In the genomic region with DNA sequence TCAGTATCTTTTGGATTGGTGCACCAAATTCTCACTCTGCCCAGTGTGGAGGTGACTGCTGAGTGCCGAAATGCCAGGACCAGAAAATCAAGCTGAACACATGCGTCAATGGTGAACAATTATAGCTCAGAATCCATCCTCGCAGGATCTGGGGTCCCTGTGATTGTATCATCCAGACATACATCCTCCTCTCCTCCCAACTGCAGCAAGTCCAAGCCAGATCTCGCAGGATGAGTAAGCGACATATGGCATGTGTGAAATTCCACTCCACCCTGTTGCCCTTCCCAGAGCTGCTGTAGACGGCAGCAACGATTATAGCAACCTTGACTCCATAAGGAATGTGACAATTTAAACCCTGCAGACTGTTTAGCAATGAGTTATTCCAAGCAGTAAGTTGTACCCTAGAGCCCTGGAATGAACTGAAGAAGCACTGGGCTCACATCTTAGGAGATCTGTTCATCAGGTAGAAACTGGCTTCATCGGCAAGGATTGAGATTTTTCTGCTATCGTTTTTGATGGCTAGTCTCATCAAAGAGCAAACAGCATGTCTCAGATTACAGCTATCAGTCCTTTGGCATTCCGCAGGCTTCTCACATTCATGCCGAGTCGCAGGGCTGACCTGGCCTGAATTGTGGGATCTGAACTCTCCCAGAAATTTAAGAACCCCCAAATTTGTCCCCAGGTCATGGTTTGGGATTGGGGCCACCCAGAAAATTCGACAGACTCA, we compare ENCODE assay signal across 11 cellular contexts. TPM values are rescaled to one million over a fixed set of nuclear protein-coding genes. Genes with fewer than 3 reads are reported as not detected.
DNase-seq lines count a peak whose midpoint lies in the region; ATAC-seq and TF ChIP-seq lines count a peak whose summit lies in the region.
"Had no signal": no experiment of that assay in that cellular context is flagged by ENCODE, and none has a peak within 500 bp of the region (broad histone marks: within the 10 kb centered on the region; RNA-seq: fewer than 3 reads in every experiment).

No MANE protein-coding gene starts in this region.

- CTCF ChIA-PET in Panc1 (lab: Charles Lee), result interaction anchor here (0.6 kb wide), 1 partner anchor 206 kb away, joined by 9 read pairs; no protein-coding TSS in a partner anchor

- H3K36me3 ChIP-seq in Panc1 (ENCODE audit: control insufficient read depth, insufficient read depth, low read length) (no peaks in the 10 kb centered on the region), rectal smooth muscle tissue (ENCODE audit: control insufficient read depth, insufficient read depth, low read length) (no peaks in the 10 kb centered on the region), H7 (replicated peaks; ENCODE audit: control insufficient read depth, insufficient read depth, low read length) (no peaks in the 10 kb centered on the region), aorta (ENCODE audit: control insufficient read depth in 1 of 2, insufficient read depth in 2 of 2, low read length in 1 of 2) (no peaks in the 10 kb centered on the region)
- H3K36me3 ChIP-seq: adrenal gland had no signal

- peak; percentile 64 for DNase-seq in GM04503 (ENCODE audit: low read depth)
- no peak for DNase-seq in Panc1 (ENCODE audit: low read depth, low spot score)
- DNase-seq in fibroblast of the conjunctiva (ENCODE audit: low read depth), result peak; percentile 57
- DNase-seq in H7, result no peak
- no peak for DNase-seq in aorta
- DNase-seq in activated naive CD4-positive, alpha-beta T cell treated with Interleukin-2 at 50 U/mL for 16 hours, result no peak
- no peak for DNase-seq in activated CD4-positive, alpha-beta T cell treated with anti-CD3 and anti-CD28 coated beads for 4 hours
- DNase-seq: MV-4-11; stimulated activated CD4-positive, alpha-beta T cell treated with anti-CD3 and anti-CD28 coated beads, Interleukin-4, amount 100 ng/mL, for 4 hours had no signal

- 60 to 69% methylated on average over 13 of the region's 13 CpGs for WGBS in aorta, 2 donors

- no peaks in the 10 kb centered on the region for H3K4me1 ChIP-seq in Panc1 (ENCODE audit: control insufficient read depth, insufficient read depth, low read length)
- H3K4me1 ChIP-seq in rectal smooth muscle tissue (ENCODE audit: control insufficient read depth, insufficient read depth, low read length), result peaks cover 6% of the 10 kb centered on the region
- H3K4me1 ChIP-seq in aorta (ENCODE audit: control insufficient read depth in 1 of 2, insufficient read depth in 2 of 2, low read length in 2 of 2), result no peaks in the 10 kb centered on the region

- H3K4me3 ChIP-seq in Panc1 (ENCODE audit: low read depth in 2 of 2, low read length in 2 of 2) (no peak overlapping the region), rectal smooth muscle tissue (ENCODE audit: low read length) (no peak overlapping the region), H7 (ENCODE audit: insufficient read depth, low read depth, low read length) (no peak overlapping the region), aorta (ENCODE audit: low read length in 2 of 2) (no peak overlapping the region)

- no peak for ATAC-seq in Panc1
- ATAC-seq in aorta (ENCODE audit: low FRiP score), result no peak

- POLR2A ChIA-PET in Panc1 (lab: Charles Lee), result no interaction called here

- BruUV-seq in Panc1 (replicated peaks; lab: Mats Ljungman, UMichigan), result no TSS peak

- no peak overlapping the region for H3K9ac ChIP-seq in rectal smooth muscle tissue (ENCODE audit: low read length)

- no peaks in the 10 kb centered on the region for H3K9me3 ChIP-seq in Panc1 (ENCODE audit: control insufficient read depth, insufficient read depth, low read depth, low read length)
- no peaks in the 10 kb centered on the region for H3K9me3 ChIP-seq in aorta (ENCODE audit: control insufficient read depth, low read length)
- H3K9me3 ChIP-seq: adrenal gland had no signal

- 0 out of 2 replicates have a peak overlapping the region, but pooled peaks have one; percentile 7 for H3K27ac ChIP-seq in Panc1 (ENCODE audit: low read length)
- peak overlapping the region; percentile 44 for H3K27ac ChIP-seq in rectal smooth muscle tissue (ENCODE audit: low read depth, low read length)
- H3K27ac ChIP-seq in aorta (ENCODE audit: low read depth in 1 of 2, low read length in 2 of 2), result no peak overlapping the region

- intact Hi-C loops in Panc1 (cut with micrococcal nuclease; ENCODE audit: unreplicated experiment) (no loop called here), aorta (cut with DNase I) (no loop called here)

- in situ Hi-C loops in Panc1 (cut with HindIII; ENCODE audit: low pct_unique_long_range_greater_than_20kb, low sequenced_read_pairs), result no loop called here

- H3K27me3 ChIP-seq in Panc1 (ENCODE audit: control insufficient read depth, insufficient read depth, low read length) (no peaks in the 10 kb centered on the region), rectal smooth muscle tissue (ENCODE audit: control insufficient read depth, insufficient read depth, low read length) (no peaks in the 10 kb centered on the region), H7 (ENCODE audit: control insufficient read depth, insufficient read depth, low read length) (no peaks in the 10 kb centered on the region), aorta (ENCODE audit: control insufficient read depth in 1 of 2, insufficient read depth in 2 of 2, low read length in 1 of 2) (no peaks in the 10 kb centered on the region)
- H3K27me3 ChIP-seq: adrenal gland had no signal

- TF ChIP-seq CTCF in Panc1 (IDR thresholded peaks at IDR 0.05), result no peak

RNA-seq across cellular contexts. Expression of gene SORBS2, which starts 35.5 kb away (rescaled TPM):
- total RNA-seq in Panc1 (2021; ENCODE audit: unreplicated experiment) (8.4 TPM), aorta (100 to 1,000 TPM; 289 to 696 TPM)
- polyA plus RNA-seq in Panc1 (2012; ENCODE audit: insufficient read length), result 7.4 TPM
- total RNA-seq in H7 (2014; rRNA removed; shearing (Covaris generic)), result 6.8 and 7.3 TPM in 2 replicates
- 100 to 1,000 TPM; 111 to 202 TPM for polyA plus RNA-seq in aorta

Comparison
In these comparisons a context has a peak if more than half of its experiments do, and no peak if none do; other contexts are left out.
1. DNase-seq: peak in GM04503 (single experiment) and fibroblast of the conjunctiva (single experiment); none in Panc1 (single experiment), H7 (single experiment), aorta (0 of 2), activated naive CD4-positive, alpha-beta T cell treated with Interleukin-2 at 50 U/mL for 16 hours (single experiment) and activated CD4-positive, alpha-beta T cell treated with anti-CD3 and anti-CD28 coated beads for 4 hours (0 of 2).
2. H3K27ac ChIP-seq: peak in Panc1 (single experiment) and rectal smooth muscle tissue (single experiment); none in aorta (0 of 2).
3. RNA of gene SORBS2, which starts 35.5 kb away (total RNA-seq): 289 to 696 TPM in aorta; 8.4 TPM in Panc1 (single experiment) and 6.8 to 7.3 TPM in H7; every median in the first group is over 10 times any median in the second.